Comparison of ENCODE assay signal across 8 cellular contexts in the genomic region with DNA sequence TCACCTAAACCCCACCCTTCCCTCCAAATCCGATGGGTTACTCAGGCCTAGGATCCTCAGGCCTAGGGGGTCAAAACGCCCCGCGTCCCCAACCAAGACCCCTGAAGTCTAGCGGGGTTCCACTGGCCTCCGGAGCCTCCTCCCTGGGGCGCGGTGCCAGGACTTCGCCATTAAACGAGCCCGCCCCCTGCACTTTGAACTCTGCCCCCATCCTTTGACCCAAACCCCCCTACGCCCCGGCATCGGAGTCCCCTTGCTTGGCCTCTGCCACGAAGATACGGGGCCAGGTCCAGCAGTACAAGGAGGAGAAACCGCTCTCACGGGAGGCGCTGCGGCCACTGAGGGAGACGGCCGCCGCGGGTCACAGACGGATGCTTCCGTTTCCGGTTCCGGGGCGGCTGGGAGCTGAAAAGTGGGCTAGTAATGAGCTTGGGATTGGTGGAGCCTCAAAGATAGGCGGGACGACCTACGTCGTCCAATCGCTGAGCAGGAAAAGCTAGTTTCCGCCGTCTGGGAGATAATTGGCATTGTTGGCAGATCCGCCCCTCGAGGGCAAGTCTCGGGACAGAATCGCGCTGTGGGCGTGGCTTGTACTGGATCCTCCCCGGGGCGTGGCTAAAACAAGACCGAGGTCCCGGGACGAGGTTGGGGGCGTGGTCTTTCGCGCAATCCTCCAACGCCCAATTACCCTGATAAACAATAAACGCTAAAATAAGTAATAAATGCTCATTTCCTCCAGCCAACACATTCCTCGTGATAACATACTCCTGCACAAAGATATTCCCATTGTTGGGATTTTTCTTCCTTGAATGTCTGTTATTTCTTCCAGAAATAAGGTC. TPM values are rescaled to one million over a fixed set of nuclear protein-coding genes. Genes with fewer than 3 reads are reported as not detected.
DNase-seq lines count a peak whose midpoint lies in the region; ATAC-seq, FAIRE-seq and TF ChIP-seq lines count a peak whose summit lies in the region.

No MANE protein-coding gene starts in this region.

- H3K36me3 ChIP-seq in cardiac muscle cell (no peaks in the 10 kb centered on the region), pancreas (no peaks in the 10 kb centered on the region), tibial artery (no peaks in the 10 kb centered on the region)

- H3K27ac ChIP-seq in adipose tissue (ENCODE audit: low read depth, low read length): peak overlapping the region; percentile 13
- peak overlapping the region; percentile 88 for H3K27ac ChIP-seq in cardiac muscle cell
- peak overlapping the region; percentile 82 to 95 (median 91) for H3K27ac ChIP-seq in pancreas
- peak overlapping the region; percentile 94 to 98 for H3K27ac ChIP-seq in tibial artery

- peak; percentile 97 for ATAC-seq in HG02798 (IDR thresholded peaks at IDR 0.05; ENCODE audit: poor library complexity, unreplicated experiment)
- peak; percentile 88 to 94 (median 92) for ATAC-seq in pancreas

- no peaks in the 10 kb centered on the region for H3K9me3 ChIP-seq in cardiac muscle cell (ENCODE audit: low read depth)
- H3K9me3 ChIP-seq in pancreas: no peaks in the 10 kb centered on the region
- H3K9me3 ChIP-seq in tibial artery: no peaks in the 10 kb centered on the region

- FAIRE-seq in GM12891 (lab: Jason Lieb, UNC) (peak; percentile 100), pancreas (lab: Jason Lieb, UNC) (peak; percentile 98)

- 0% methylated on average over 52 to 53 of the region's 53 CpGs for WGBS in adipose tissue, 3 donors
- WGBS in pancreas, 2 donors: 0% methylated on average over 53 of the region's 53 CpGs

- TF ChIP-seq CTCF in cardiac muscle cell (IDR thresholded peaks at IDR 0.05; ENCODE audit: low read depth, low read length) (no peak), pancreas (IDR thresholded peaks at IDR 0.05) (no peak), tibial artery (IDR thresholded peaks at IDR 0.05) (no peak)

- peak; percentile 94 for TF ChIP-seq POLR2A in GM12891 (IDR thresholded peaks at IDR 0.05; ENCODE audit: low read depth, low read length)

- H3K4me1 ChIP-seq in cardiac muscle cell (ENCODE audit: low read depth): no peaks in the 10 kb centered on the region
- H3K4me1 ChIP-seq in pancreas: peaks cover 11 to 19% (median 16%) of the 10 kb centered on the region in 3 donors
- peaks cover 0 to 15% (median 14%) of the 10 kb centered on the region in 4 donors for H3K4me1 ChIP-seq in tibial artery

- DNase-seq in GM12891 (ENCODE audit: insufficient read length, low spot score) (peak; percentile 95), NCI-H1417 treated with DMSO at 0.1 percent for 48 hours (lab: John Stamatoyannopoulos, UW) (peak; percentile 99), SW480 (ENCODE audit: low spot score) (peak; percentile 95), cardiac muscle cell (ENCODE audit: low read depth in 1 of 2, low spot score in 1 of 2) (peak; percentile 100), pancreas (peak; percentile 100), tibial artery (peak; percentile 100)

- H3K27me3 ChIP-seq in cardiac muscle cell (no peaks in the 10 kb centered on the region), pancreas (no peaks in the 10 kb centered on the region), tibial artery (peaks cover 0 to 3% of the 10 kb centered on the region in 2 donors)

- intact Hi-C loops in pancreas (cut with DNase I) (loop anchor here in 1 of 3 donors (10.0 kb wide), 1 partner anchor 214 kb away; no protein-coding TSS in a partner anchor), tibial artery (cut with DNase I; ENCODE audit: low total_unique reads) (loop anchor here (5.0 kb wide), 1 partner anchor 212 kb away; no protein-coding TSS in a partner anchor)

- H3K4me3 ChIP-seq in cardiac muscle cell (peak overlapping the region; percentile 72), pancreas (peak overlapping the region; percentile 43 to 82 (median 66)), tibial artery (peak overlapping the region; percentile 75 to 95)

TF ChIP-seq in GM12891, 5 proteins besides CTCF, POLR2A, EP300 and RAD21:
- no peak for TF ChIP-seq POU2F2 (IDR thresholded peaks at IDR 0.05; ENCODE audit: low read depth, low read length)
- TF ChIP-seq POLR2AphosphoS5 (IDR thresholded peaks at IDR 0.05; ENCODE audit: low read depth, low read length): peak; percentile 90
- TF ChIP-seq PAX5 (IDR thresholded peaks at IDR 0.05; ENCODE audit: insufficient read depth, low read length, severe bottlenecking): peak; percentile 100
- no peak for TF ChIP-seq SPI1 (IDR thresholded peaks at IDR 0.05; ENCODE audit: low read depth, low read length)
- TF ChIP-seq TAF1 (IDR thresholded peaks at IDR 0.05; ENCODE audit: low read depth, low read length): peak; percentile 98

RNA-seq across cellular contexts. Expression of a gene that starts 5.7 kb away (rescaled TPM):
- polyA plus RNA-seq in GM12891 (2012; ENCODE audit: low read depth, missing spikeins): 1.6 TPM
- polyA plus RNA-seq in adipose tissue: 1 to 10 TPM; 1.1 to 2.1 (median 1.7) TPM
- 4.4 and 4.7 TPM in 2 replicates for total RNA-seq in cardiac muscle cell
- polyA plus RNA-seq in cardiac muscle cell: 2.6 and 7.7 TPM in 2 replicates
- total RNA-seq in pancreas: 1 to 10 TPM; 1.3 to 2.6 (median 1.7) TPM
- polyA plus RNA-seq in pancreas: 1 to 10 TPM; 2.7 to 3.4 TPM

RNA-seq across cellular contexts. Expression of a gene that starts 26.9 kb away (rescaled TPM):
- 10.3 TPM for polyA plus RNA-seq in GM12891 (2012; ENCODE audit: low read depth, missing spikeins)
- polyA plus RNA-seq in adipose tissue (1 to 10 TPM in 2 of 3 donors, under 1 TPM in 1; 0.77 to 2.2 (median 1.8) TPM), cardiac muscle cell (42.8 and 45.8 TPM in 2 replicates), pancreas (1 to 10 TPM; 6.7 to 8.5 TPM)
- total RNA-seq in cardiac muscle cell (30.3 and 35.4 TPM in 2 replicates), pancreas (1 to 10 TPM in 4 of 6 donors, under 1 TPM in 2; 0.97 to 1.6 (median 1.1) TPM)

RNA-seq across cellular contexts. Expression of a gene that starts 49.8 kb away (rescaled TPM):
- polyA plus RNA-seq in GM12891 (2012; ENCODE audit: low read depth, missing spikeins): 1.9 TPM
- polyA plus RNA-seq in adipose tissue (1 to 10 TPM; 1.3 to 3.0 (median 2.2) TPM), cardiac muscle cell (4.4 and 5.4 TPM in 2 replicates), pancreas (1 to 10 TPM; 2.1 to 2.4 TPM)
- total RNA-seq in cardiac muscle cell (2.1 and 4.1 TPM in 2 replicates), pancreas (1 to 10 TPM; 1.6 to 3.0 (median 2.0) TPM)

Comparison
In these comparisons a context has a peak if more than half of its experiments do, and no peak if none do; other contexts are left out.
1. Peak in every context shown above with its lines: DNase-seq, ATAC-seq, H3K4me3 ChIP-seq and H3K27ac ChIP-seq.
2. H3K27ac ChIP-seq: peak in every context shown above with its lines; median percentile 96 in tibial artery; 91 in pancreas; 88 in cardiac muscle cell; 13 in adipose tissue.